18 cellular contexts compared by ENCODE assay signal in genomic region chr1:29626066-29626465, GRCh38.
DNase-seq lines count a peak whose midpoint lies in the region; ATAC-seq and TF ChIP-seq lines count a peak whose summit lies in the region.
"Had no signal": no experiment of that assay in that cellular context is flagged by ENCODE, and none has a peak within 500 bp of the region (broad histone marks: within the 10 kb centered on the region; RNA-seq: fewer than 3 reads in every experiment).

No MANE protein-coding gene starts in this region.

- H3K9me3 ChIP-seq in esophagus muscularis mucosa, result peaks cover 0 to 14% (median 11%) of the 10 kb centered on the region in 4 donors
- H3K9me3 ChIP-seq: BLaER1 had no signal

- H3K27ac ChIP-seq in esophagus muscularis mucosa (replicated peaks in 1 of 4), result no peak overlapping the region
- H3K27ac ChIP-seq: BLaER1, HL-60 had no signal

- peaks cover under 1% of the 10 kb centered on the region for H3K4me1 Mint-ChIP-seq in osteocyte (ENCODE audit: unreplicated experiment)
- H3K4me1 Mint-ChIP-seq: CD14-positive monocyte; CD4-positive, alpha-beta memory T cell; GM23338 had no signal

- peaks cover 8% of the 10 kb centered on the region for H3K27me3 Mint-ChIP-seq in osteocyte (ENCODE audit: unreplicated experiment)

- no peak overlapping the region for H3K4me3 ChIP-seq in esophagus muscularis mucosa
- H3K4me3 ChIP-seq: BLaER1, GM23338 had no signal

- WGBS in esophagus muscularis mucosa, result 73% methylated on average over 5 of the region's 8 CpGs

- ATAC-seq in GM19395 (IDR thresholded peaks at IDR 0.05; ENCODE audit: unreplicated experiment) (no peak), HG03135 (IDR thresholded peaks at IDR 0.05; ENCODE audit: unreplicated experiment) (no peak)
- ATAC-seq: GM23338 had no signal

- intact Hi-C loops in esophagus muscularis mucosa (cut with DNase I), result no loop called here

- no peak for TF ChIP-seq POLR2A in esophagus muscularis mucosa (IDR thresholded peaks at IDR 0.05; ENCODE audit: low read depth)

- TF ChIP-seq CTCF in esophagus muscularis mucosa (IDR thresholded peaks at IDR 0.05) (no peak), osteocyte (IDR thresholded peaks at IDR 0.05) (no peak)

- peaks cover 0 to 19% (median 0%) of the 10 kb centered on the region in 4 donors for H3K27me3 ChIP-seq in esophagus muscularis mucosa
- H3K27me3 ChIP-seq: BLaER1 had no signal

- peak; percentile 32 for DNase-seq in activated CD8-positive, alpha-beta memory T cell treated with anti-CD3 and anti-CD28 coated beads for 24 hours
- DNase-seq in activated CD8-positive, alpha-beta memory T cell treated with anti-CD3 and anti-CD28 coated beads, Interleukin-2, amount 50 U/mL, for 48 hours, result no peak
- DNase-seq in NCI-H69 (lab: John Stamatoyannopoulos, UW) (peak; percentile 30), esophagus muscularis mucosa (ENCODE audit: extremely low spot score) (peak; percentile 57), osteocyte (ENCODE audit: extremely low spot score, unreplicated experiment) (peak; percentile 68)
- no peak for DNase-seq in activated CD4-positive, alpha-beta T cell treated with anti-CD3 and anti-CD28 coated beads, Interleukin-2, amount 50 U/mL, for 48 hours
- DNase-seq: 8988T; CD4-positive, alpha-beta memory T cell; DMS153; DMS79; GDM1; HCEC 1CT had no signal

- H3K9me3 Mint-ChIP-seq in osteocyte (ENCODE audit: unreplicated experiment), result no peaks in the 10 kb centered on the region
- H3K9me3 Mint-ChIP-seq: GM23338 had no signal

- no peaks in the 10 kb centered on the region for H3K4me1 ChIP-seq in esophagus muscularis mucosa

- no peak overlapping the region for H3K4me3 Mint-ChIP-seq in osteocyte (ENCODE audit: unreplicated experiment)
- H3K4me3 Mint-ChIP-seq: CD4-positive, alpha-beta memory T cell; GM23338 had no signal

- TF ChIP-seq EP300 in esophagus muscularis mucosa (IDR thresholded peaks at IDR 0.05), result no peak

- H3K36me3 ChIP-seq in esophagus muscularis mucosa, result no peaks in the 10 kb centered on the region
- H3K36me3 ChIP-seq: BLaER1 had no signal

- H3K27ac Mint-ChIP-seq in osteocyte (ENCODE audit: unreplicated experiment), result no peak overlapping the region
- H3K27ac Mint-ChIP-seq: CD14-positive monocyte, GM23338 had no signal

- H3K36me3 Mint-ChIP-seq in osteocyte (ENCODE audit: unreplicated experiment), result no peaks in the 10 kb centered on the region
- H3K36me3 Mint-ChIP-seq: CD14-positive monocyte; CD4-positive, alpha-beta memory T cell had no signal

Comparison
In these comparisons a context has a peak if more than half of its experiments do, and no peak if none do; other contexts are left out.
1. DNase-seq: peak in activated CD8-positive, alpha-beta memory T cell treated with anti-CD3 and anti-CD28 coated beads for 24 hours (single experiment), NCI-H69 (single experiment), esophagus muscularis mucosa (single experiment) and osteocyte (single experiment); none in activated CD8-positive, alpha-beta memory T cell treated with anti-CD3 and anti-CD28 coated beads, Interleukin-2, amount 50 U/mL, for 48 hours (single experiment) and activated CD4-positive, alpha-beta T cell treated with anti-CD3 and anti-CD28 coated beads, Interleukin-2, amount 50 U/mL, for 48 hours (0 of 2).